Comparison of ENCODE assay signal across 13 cellular contexts in the genomic region with DNA sequence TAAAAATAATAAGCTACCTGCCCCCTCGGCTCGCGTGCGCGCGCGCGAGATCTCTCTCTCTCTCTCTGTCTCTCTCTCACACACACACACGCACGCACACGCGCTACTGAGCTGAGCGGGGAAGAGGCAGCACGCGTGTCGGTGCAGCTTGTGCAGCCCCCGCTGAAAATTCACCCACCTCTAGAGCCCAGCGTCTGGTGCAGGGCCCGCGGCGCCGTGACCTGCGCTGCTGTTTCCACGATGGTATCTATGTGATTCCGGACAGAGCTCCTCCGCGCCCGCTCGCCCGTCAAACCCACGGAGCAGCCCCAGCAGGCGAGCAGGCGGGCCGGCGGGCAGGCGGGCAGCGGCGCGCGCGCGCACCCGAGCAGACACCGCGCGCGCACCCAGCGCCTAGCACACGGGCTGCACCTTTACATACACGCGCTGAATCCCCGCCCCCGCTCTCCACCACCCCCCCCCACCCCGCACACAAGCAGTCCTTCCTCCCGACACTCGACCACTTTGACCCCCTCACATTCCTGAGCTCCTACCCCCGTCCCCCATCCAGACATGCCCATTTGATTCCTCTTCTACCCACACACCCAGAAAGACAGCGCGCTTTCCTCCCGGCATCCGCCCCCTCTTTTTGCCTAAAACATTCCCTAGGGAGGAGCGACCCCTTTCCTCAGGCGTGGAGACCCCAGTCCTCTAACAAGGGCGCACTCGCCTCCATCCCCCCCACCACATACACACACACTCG. TPM values are rescaled to one million over a fixed set of nuclear protein-coding genes. Genes with fewer than 3 reads are reported as not detected.
DNase-seq lines count a peak whose midpoint lies in the region; ATAC-seq, FAIRE-seq and TF ChIP-seq lines count a peak whose summit lies in the region.
"Had no signal": no experiment of that assay in that cellular context is flagged by ENCODE, and none has a peak within 500 bp of the region (broad histone marks: within the 10 kb centered on the region; RNA-seq: fewer than 3 reads in every experiment).

No MANE protein-coding gene starts in this region.

- no peaks in the 10 kb centered on the region for H3K9me3 Mint-ChIP-seq in glutamatergic neuron (ENCODE audit: unreplicated experiment)

- peaks cover 7% of the 10 kb centered on the region for H3K4me1 Mint-ChIP-seq in glutamatergic neuron (ENCODE audit: low read depth, unreplicated experiment)
- H3K4me1 Mint-ChIP-seq: memory B cell, WTC11 had no signal

- H3K27me3 ChIP-seq in liver (ENCODE audit: control insufficient read depth in 4 of 4, insufficient read depth in 4 of 4, low read length in 3 of 4) (peaks cover 0 to 4% (median 2%) of the 10 kb centered on the region in 4 donors), HepG2 (ENCODE audit: control insufficient read depth in 1 of 2, insufficient read depth in 2 of 2, low read length in 2 of 2) (no peaks in the 10 kb centered on the region), neuron (ENCODE audit: insufficient read depth, low read length) (peaks cover 47% of the 10 kb centered on the region)

- TF ChIP-seq POLR2A in HepG2 (IDR thresholded peaks at IDR 0.05; ENCODE audit: insufficient read depth in 1 of 2, low read depth in 2 of 2, low read length in 2 of 2): no peak

- H3K9ac ChIP-seq in liver (ENCODE audit: low read depth in 1 of 2, low read length in 2 of 2): no peak overlapping the region
- no peak overlapping the region for H3K9ac ChIP-seq in HepG2 (ENCODE audit: insufficient read depth, low read depth, low read length)
- H3K9ac ChIP-seq: BLaER1 had no signal

- no peak for TF ChIP-seq EP300 in HepG2 (IDR thresholded peaks at IDR 0.05; ENCODE audit: low read depth in 2 of 2, low read length in 2 of 2)
- TF ChIP-seq EP300 in HepG2 (CRISPR knock-in tag; IDR thresholded peaks at IDR 0.05; ENCODE audit: borderline replicate concordance): no peak

- H3K36me3 Mint-ChIP-seq in glutamatergic neuron (ENCODE audit: unreplicated experiment): no peaks in the 10 kb centered on the region

- H3K9me3 ChIP-seq in liver (ENCODE audit: control insufficient read depth in 4 of 4, low read length in 3 of 4) (no peaks in the 10 kb centered on the region), HepG2 (ENCODE audit: low read length) (peaks cover 10% of the 10 kb centered on the region; the same call in 1 of the 2 replicates), neuron (ENCODE audit: low read length) (no peaks in the 10 kb centered on the region)

- H3K27ac Mint-ChIP-seq in glutamatergic neuron (ENCODE audit: unreplicated experiment): no peak overlapping the region
- H3K27ac Mint-ChIP-seq: memory B cell, WTC11 had no signal

- H3K27ac ChIP-seq in liver (ENCODE audit: low read depth in 1 of 2, low read length in 2 of 2): no peak overlapping the region
- H3K27ac ChIP-seq in HepG2 (ENCODE audit: extremely low read length, insufficient read depth, low read length): no peak overlapping the region
- H3K27ac ChIP-seq: BLaER1 had no signal

- no peaks in the 10 kb centered on the region for H4K20me1 ChIP-seq in HepG2 (ENCODE audit: insufficient read depth, low read length)
- H4K20me1 ChIP-seq: BLaER1 had no signal

- no peak for TF ChIP-seq RAD21 in liver (IDR thresholded peaks at IDR 0.05)
- TF ChIP-seq RAD21 in HepG2 (CRISPR knock-in tag; IDR thresholded peaks at IDR 0.05): no peak

- POLR2A ChIA-PET in HepG2 (lab: Yijun Ruan, JAX): no interaction called here

- in situ Hi-C loops in HepG2 (cut with HindIII; ENCODE audit: extremely low pct_ligation_motif_present, low pct_unique_long_range_greater_than_20kb): no loop called here

- ATAC-seq in HepG2: no peak
- ATAC-seq: WTC11 had no signal

- intact Hi-C loops in HepG2 (cut with micrococcal nuclease; ENCODE audit: unreplicated experiment): no loop called here

- H3K79me2 ChIP-seq in HepG2 (ENCODE audit: insufficient read depth, low read length): no peaks in the 10 kb centered on the region

- H3K4me2 ChIP-seq in HepG2 (ENCODE audit: low read depth, low read length): no peak overlapping the region
- H3K4me2 ChIP-seq: BLaER1 had no signal

- H3K36me3 ChIP-seq in liver (ENCODE audit: control insufficient read depth in 4 of 4, insufficient read depth in 3 of 4, low read depth in 1 of 4, low read length in 3 of 4): no peaks in the 10 kb centered on the region
- no peaks in the 10 kb centered on the region for H3K36me3 ChIP-seq in HepG2 (replicated peaks in 1 of 2; ENCODE audit: control insufficient read depth in 1 of 2, insufficient read depth in 2 of 2, low read length in 2 of 2)
- no peaks in the 10 kb centered on the region for H3K36me3 ChIP-seq in neuron (ENCODE audit: insufficient read depth, low read length)
- H3K36me3 ChIP-seq: BLaER1 had no signal

- H3K27me3 Mint-ChIP-seq in glutamatergic neuron (ENCODE audit: unreplicated experiment): peaks cover 9% of the 10 kb centered on the region

- H3K4me1 ChIP-seq in liver (ENCODE audit: control insufficient read depth in 4 of 4, insufficient read depth in 4 of 4, low read length in 3 of 4) (peaks cover 7 to 15% (median 9%) of the 10 kb centered on the region in 4 donors), HepG2 (ENCODE audit: insufficient read depth, low read length) (no peaks in the 10 kb centered on the region), neuron (ENCODE audit: insufficient read depth, low read length) (no peaks in the 10 kb centered on the region)

- TF ChIP-seq CTCF in liver (IDR thresholded peaks at IDR 0.05; ENCODE audit: low read depth, low read length, missing input control) (no peak), HepG2 (CRISPR knock-in tag; IDR thresholded peaks at IDR 0.05) (no peak), glutamatergic neuron (IDR thresholded peaks at IDR 0.05; ENCODE audit: partially characterized antibody, unreplicated experiment) (no peak)

- no peak for DNase-seq in HepG2 (ENCODE audit: low spot score)
- peak; percentile 12 for DNase-seq in glutamatergic neuron
- no peak for DNase-seq in effector CD8-positive, alpha-beta T cell (lab: John Stamatoyannopoulos, UW)
- DNase-seq in MV-4-11 (lab: John Stamatoyannopoulos, UW): no peak
- DNase-seq in H4 (ENCODE audit: low spot score): no peak
- no peak for DNase-seq in NCI-H2107 treated with DMSO at 0.1 percent for 48 hours (lab: John Stamatoyannopoulos, UW; ENCODE audit: unreplicated experiment)
- DNase-seq: NCI-H2081 treated with DMSO at 0.1 percent for 48 hours had no signal

- H3K4me3 Mint-ChIP-seq in glutamatergic neuron (ENCODE audit: unreplicated experiment): peak overlapping the region; percentile 96
- H3K4me3 Mint-ChIP-seq: memory B cell, WTC11 had no signal

- BruUV-seq in HepG2 (replicated peaks; lab: Mats Ljungman, UMichigan): no TSS peak

- H2AFZ ChIP-seq in HepG2 (ENCODE audit: low read length) (no peak overlapping the region), neuron (ENCODE audit: low read depth, low read length) (no peak overlapping the region)

- peak overlapping the region in 2 of 3 donors; percentile 7 to 30 for H3K4me3 ChIP-seq in liver (ENCODE audit: low read depth in 1 of 3, low read length in 3 of 3)
- no peak overlapping the region for H3K4me3 ChIP-seq in HepG2 (replicated peaks in 1 of 3; ENCODE audit: insufficient read depth in 1 of 3, low read depth in 2 of 3, low read length in 3 of 3)
- peak overlapping the region; percentile 37 for H3K4me3 ChIP-seq in neuron (ENCODE audit: low read length)
- H3K4me3 ChIP-seq: BLaER1 had no signal

- CTCF ChIA-PET in HepG2 (lab: Yijun Ruan, JAX; ENCODE audit: low intra/inter-chr PET ratio, low total read pairs): no interaction called here

- 3% methylated on average over 65 of the region's 66 CpGs for WGBS in liver
- WGBS in HepG2 (ENCODE audit: low lambda C conversion rate): 79% methylated on average over 29 of the region's 66 CpGs

- no peak for FAIRE-seq in HepG2 (lab: Jason Lieb, UNC)
- FAIRE-seq: bronchial epithelial cell had no signal

TF ChIP-seq in liver, 16 proteins besides CTCF, POLR2A, EP300 and RAD21:
- TF ChIP-seq JUND (IDR thresholded peaks at IDR 0.05): no peak
- TF ChIP-seq TAF1 (conservative IDR thresholded peaks at IDR 0.05): no peak
- TF ChIP-seq HNF4G (IDR thresholded peaks at IDR 0.05): no peak
- no peak for TF ChIP-seq RXRA (IDR thresholded peaks at IDR 0.05)

TF ChIP-seq in HepG2, 621 proteins besides CTCF, POLR2A, EP300 and RAD21:
- TF ChIP-seq KLF16 (CRISPR knock-in tag; IDR thresholded peaks at IDR 0.05): no peak
- no peak for TF ChIP-seq TCF12 (IDR thresholded peaks at IDR 0.05)
- TF ChIP-seq TCF12 (CRISPR knock-in tag; IDR thresholded peaks at IDR 0.05): no peak
- no peak for TF ChIP-seq JUN (CRISPR knock-in tag; IDR thresholded peaks at IDR 0.05)
- TF ChIP-seq SSRP1 (CRISPR knock-in tag; IDR thresholded peaks at IDR 0.05): no peak

RNA-seq across cellular contexts. Expression of gene SLITRK4, which starts 1.0 kb away (rescaled TPM):
- under 1 TPM; 0.08 to 0.28 TPM for total RNA-seq in liver
- under 1 TPM in 1 of 2 donors, not detected in 1; 0.03 TPM for polyA plus RNA-seq in liver
- not detected in 2 replicates for total RNA-seq in HepG2 (2016; rRNA removed; fragmentation: Illumina TruSeq; extraction: Trizol)
- not detected in 2 replicates for total RNA-seq in HepG2 (2016; cell fraction: cytosol; rRNA removed; fragmentation: Illumina TruSeq; extraction: Trizol; ENCODE audit: low read depth)
- total RNA-seq in HepG2 (2016; cell fraction: insoluble cytoplasmic fraction; rRNA removed; fragmentation: Illumina TruSeq; extraction: Trizol): not detected in 2 replicates
- total RNA-seq in HepG2 (2016; cell fraction: membrane; rRNA removed; fragmentation: Illumina TruSeq; extraction: Trizol): not detected in 2 replicates
- not detected in 2 replicates for total RNA-seq in HepG2 (2016; cell fraction: nucleus; rRNA removed; fragmentation: Illumina TruSeq; extraction: Trizol)
- not detected in 2 replicates for polyA plus RNA-seq in HepG2 (2011; rRNA removed)
- polyA plus RNA-seq in HepG2 (2011; cell fraction: cytosol; rRNA removed): not detected in 2 replicates
- not detected in 2 replicates for polyA plus RNA-seq in HepG2 (2011; cell fraction: nucleus; rRNA removed)
- not detected in 2 replicates for polyA plus RNA-seq in HepG2 (2012)
- polyA plus RNA-seq in HepG2 (2016; cell fraction: cytosol; fragmentation: Illumina TruSeq; extraction: Trizol; ENCODE audit: low read depth): not detected in 2 replicates
- not detected in 2 replicates for polyA plus RNA-seq in HepG2 (2016; cell fraction: insoluble cytoplasmic fraction; fragmentation: Illumina TruSeq; extraction: Trizol; ENCODE audit: low read depth)
- not detected in 2 replicates for polyA plus RNA-seq in HepG2 (2016; cell fraction: membrane; fragmentation: Illumina TruSeq; extraction: Trizol; ENCODE audit: low read depth)
- not detected in 2 replicates for polyA plus RNA-seq in HepG2 (2016; cell fraction: nucleus; fragmentation: Illumina TruSeq; extraction: Trizol; ENCODE audit: insufficient read depth, low read depth)
- 7.2 TPM in 1 of 2 replicates, not detected in the other for polyA minus RNA-seq in HepG2 (2011; rRNA and poly(A)+ RNA removed; ENCODE audit: low replicate concordance)
- polyA minus RNA-seq in HepG2 (2011; cell fraction: cytosol; rRNA and poly(A)+ RNA removed): 0.10 TPM in 1 of 2 replicates, not detected in the other
- polyA minus RNA-seq in HepG2 (2011; cell fraction: nucleus; rRNA and poly(A)+ RNA removed): not detected in 2 replicates
- 0.64 TPM for total RNA-seq in glutamatergic neuron (ENCODE audit: unreplicated experiment)
- 3.0 and 3.8 TPM in 2 replicates for total RNA-seq in H4 (2014; rRNA removed; shearing (Covaris generic))
- total RNA-seq: WTC11 had no signal

Comparison
In these comparisons a context has a peak if more than half of its experiments do, and no peak if none do; other contexts are left out.
1. H3K4me3 ChIP-seq: peak in liver (2 of 3) and neuron (single experiment); none in HepG2 (0 of 3).